Comparison of ENCODE assay signal across 28 cellular contexts in genomic region chr9:28086881-28087280, GRCh38.
"Had no signal": no experiment of that assay in that cellular context is flagged by ENCODE, and none has a peak within 500 bp of the region (broad histone marks: within the 10 kb centered on the region; RNA-seq: fewer than 3 reads in every experiment).

No MANE protein-coding gene starts in this region.

- DNase-seq: activated CD4-positive, alpha-beta T cell treated with anti-CD3 and anti-CD28 coated beads for 48 hours; activated CD4-positive, alpha-beta T cell treated with anti-CD3 and anti-CD28 coated beads, Interleukin-2, amount 50 U/mL, for 4 hours; activated CD4-positive, CD25-positive, alpha-beta regulatory T cell treated with anti-CD3 and anti-CD28 coated beads, Interleukin-2, amount 50 U/mL, for 72 hours; activated CD8-positive, alpha-beta memory T cell treated with anti-CD3 and anti-CD28 coated beads, Interleukin-2, amount 10 ng/mL, durations not matched to agents 7 days and 5 days; activated effector memory CD4-positive, alpha-beta T cell treated with Interleukin-2 at 50 U/mL for 16 hours; activated naive CD4-positive, alpha-beta T cell; activated naive CD8-positive, alpha-beta T cell treated with anti-CD3 and anti-CD28 coated beads, Interleukin-2, amount 50 U/mL, for 24 hours; activated T-cell treated with anti-CD3 and anti-CD28 coated beads, Interleukin-2, amount 50 U/mL, for 24 hours; amniotic stem cell; body of pancreas; Karpas-422; NCI-H1048; NCI-H1417 treated with DMSO at 0.1 percent for 48 hours; NCI-H1694; NCI-H2029; NCI-H2107; NCI-H2227 treated with DMSO at 0.1 percent for 48 hours; NCI-H510A; NCI-H526 treated with DMSO at 0.1 percent for 48 hours; PC-3; SIG-M5; T-helper 17 cell; T-helper 9 cell had no signal

- H3K36me3 ChIP-seq: ascending aorta, cardiac muscle cell had no signal

- H3K4me1 ChIP-seq: ascending aorta, body of pancreas had no signal

- H3K27me3 ChIP-seq: ascending aorta, body of pancreas, cardiac muscle cell had no signal

- FAIRE-seq: K562, RCC 7860 had no signal

- H3K4me3 ChIP-seq: ascending aorta, body of pancreas, cardiac muscle cell, K562 had no signal

- ATAC-seq: activated CD8-positive, alpha-beta memory T cell treated with anti-CD3 and anti-CD28 coated beads, Interleukin-2, amount 10 ng/mL, durations not matched to agents 7 days and 5 days; activated naive CD8-positive, alpha-beta T cell treated with anti-CD3 and anti-CD28 coated beads, Interleukin-2, amount 50 U/mL, for 24 hours; body of pancreas; K562; PC-3; T-helper 17 cell; WTC11 had no signal

- H3K27ac ChIP-seq: ascending aorta, body of pancreas, cardiac muscle cell had no signal
